ENCODE assay signal across 8 cellular contexts in genomic region chr7:71733108-71733870, GRCh38.
DNase-seq lines count a peak whose midpoint lies in the region; ATAC-seq, FAIRE-seq and TF ChIP-seq lines count a peak whose summit lies in the region.

No MANE protein-coding gene starts in this region.

- no peaks in the 10 kb centered on the region for H3K27me3 ChIP-seq in CD4-positive, alpha-beta T cell (ENCODE audit: control insufficient read depth, insufficient read depth, low read length)
- H3K27me3 ChIP-seq in HAP-1 (ENCODE audit: low read depth) (no peaks in the 10 kb centered on the region), H1 (replicated peaks in 1 of 4; ENCODE audit: control insufficient read depth in 3 of 4, extremely low read depth in 1 of 4, insufficient read depth in 3 of 4, low read length in 3 of 4) (no peaks in the 10 kb centered on the region), mesenchymal stem cell (ENCODE audit: control insufficient read depth in 1 of 2, insufficient read depth in 1 of 2, low read length in 2 of 2) (no peaks in the 10 kb centered on the region)

- H3K4me2 ChIP-seq in H1 (ENCODE audit: insufficient read depth in 1 of 2, low read depth in 2 of 2, low read length in 2 of 2), result peak overlapping the region; percentile 0 to 70; a peak in 3 of 4 replicates
- H3K4me2 ChIP-seq in mesenchymal stem cell (ENCODE audit: low read length, poor library complexity, severe bottlenecking), result peak overlapping the region; percentile 36

- no peaks in the 10 kb centered on the region for H3K36me3 Mint-ChIP-seq in CD4-positive, alpha-beta T cell (ENCODE audit: low read depth)
- no peaks in the 10 kb centered on the region for H3K36me3 Mint-ChIP-seq in activated CD4-positive, alpha-beta memory T cell treated with anti-CD3 and anti-CD28 coated beads, Interleukin-2, amount 10 ng/mL, durations not matched to agents 7 days and 5 days (ENCODE audit: low read depth)

- H3K56ac ChIP-seq in H1 (replicated peaks; ENCODE audit: insufficient read length, low read depth, low read length), result no peak overlapping the region

- TF ChIP-seq EP300 in H1 (IDR thresholded peaks at IDR 0.05; ENCODE audit: borderline replicate concordance in 1 of 2, low read depth in 2 of 2, low read length in 2 of 2), result peak in 1 of 2 experiments; percentile 46; a peak in 1 of 3 replicates

- H3K79me2 ChIP-seq in H1 (ENCODE audit: control insufficient read depth in 1 of 2, insufficient read depth in 2 of 2, low read length in 2 of 2), result no peaks in the 10 kb centered on the region

- H3K14ac ChIP-seq in H1 (ENCODE audit: insufficient read length) (no peak overlapping the region), mesenchymal stem cell (ENCODE audit: low read length in 2 of 2) (no peak overlapping the region)

- H2AK5ac ChIP-seq in H1 (ENCODE audit: low read depth, low read length) (no peak overlapping the region), mesenchymal stem cell (ENCODE audit: low read length, severe bottlenecking) (no peak overlapping the region)

- H3K23ac ChIP-seq in H1 (ENCODE audit: insufficient read length) (no peak overlapping the region), mesenchymal stem cell (ENCODE audit: low read length in 2 of 2) (no peak overlapping the region)

- no peaks in the 10 kb centered on the region for H3K9me3 Mint-ChIP-seq in CD4-positive, alpha-beta T cell
- H3K9me3 Mint-ChIP-seq in activated CD4-positive, alpha-beta memory T cell treated with anti-CD3 and anti-CD28 coated beads, Interleukin-2, amount 10 ng/mL, durations not matched to agents 7 days and 5 days, result no peaks in the 10 kb centered on the region

- peak; percentile 77 for TF ChIP-seq CTCF in CD4-positive, alpha-beta T cell (IDR thresholded peaks at IDR 0.05)
- TF ChIP-seq CTCF in H1 (IDR thresholded peaks at IDR 0.05; ENCODE audit: control extremely low read depth in 1 of 3, insufficient read depth in 1 of 3, low read depth in 1 of 3, low read length in 3 of 3), result peak; percentile 83 to 85 (median 83)

- POLR2A ChIA-PET in CD4-positive, alpha-beta T cell (lab: Charles Lee), result no interaction called here
- POLR2A ChIA-PET in activated CD4-positive, alpha-beta memory T cell treated with anti-CD3 and anti-CD28 coated beads, Interleukin-2, amount 10 ng/mL, durations not matched to agents 7 days and 5 days (lab: Charles Lee), result no interaction called here
- POLR2A ChIA-PET in H1 (lab: Charles Lee; ENCODE audit: partially characterized antibody), result interaction anchor here (0.8 to 1.9 kb wide), 3 partner anchors 408 to 876 kb away, joined by 3 to 4 read pairs (median 3); partner anchors contain the start of gene GALNT17

- H3K4me3 Mint-ChIP-seq in CD4-positive, alpha-beta T cell, result no peak overlapping the region
- no peak overlapping the region for H3K4me3 Mint-ChIP-seq in activated CD4-positive, alpha-beta memory T cell treated with anti-CD3 and anti-CD28 coated beads, Interleukin-2, amount 10 ng/mL, durations not matched to agents 7 days and 5 days

- H4K8ac ChIP-seq in H1 (ENCODE audit: extremely low read depth, insufficient read depth, low read length) (no peak overlapping the region), mesenchymal stem cell (ENCODE audit: low read length) (no peak overlapping the region)

- H2BK5ac ChIP-seq in H1 (ENCODE audit: low read depth, low read length) (no peak overlapping the region; the same call in 1 of the 2 replicates), mesenchymal stem cell (ENCODE audit: low read depth, low read length, poor library complexity, severe bottlenecking) (no peak overlapping the region)

- H3K4me1 Mint-ChIP-seq in CD4-positive, alpha-beta T cell (ENCODE audit: low read depth), result no peaks in the 10 kb centered on the region
- H3K4me1 Mint-ChIP-seq in activated CD4-positive, alpha-beta memory T cell treated with anti-CD3 and anti-CD28 coated beads, Interleukin-2, amount 10 ng/mL, durations not matched to agents 7 days and 5 days, result no peaks in the 10 kb centered on the region

- no peak overlapping the region for H3K27ac ChIP-seq in CD4-positive, alpha-beta T cell (ENCODE audit: low read depth, low read length)
- no peak overlapping the region for H3K27ac ChIP-seq in H1 (ENCODE audit: low read depth, low read length)
- no peak overlapping the region for H3K27ac ChIP-seq in mesenchymal stem cell (ENCODE audit: low read length, poor library complexity, severe bottlenecking)

- H2BK15ac ChIP-seq in H1 (ENCODE audit: low read length) (peak overlapping the region; percentile 95; the same call in 1 of the 2 replicates), mesenchymal stem cell (ENCODE audit: low read depth, poor library complexity, severe bottlenecking) (no peak overlapping the region)

- peak; percentile 17 to 61 (median 36) for DNase-seq in CD4-positive, alpha-beta T cell
- DNase-seq in HAP-1 (ENCODE audit: low spot score in 2 of 2) (peak; percentile 28 to 85), NCI-H524 treated with DMSO at 0.1 percent for 48 hours (lab: John Stamatoyannopoulos, UW) (peak; percentile 66), H1 (ENCODE audit: low read depth in 1 of 2, low spot score in 2 of 2) (peak; percentile 87 to 99), mesenchymal stem cell (peak; percentile 37)
- DNase-seq in activated CD4-positive, alpha-beta memory T cell treated with anti-CD3 and anti-CD28 coated beads, Interleukin-2, amount 10 ng/mL, durations not matched to agents 7 days and 5 days, result peak; percentile 59
- DNase-seq in stimulated activated CD8-positive, alpha-beta memory T cell treated with anti-CD3 and anti-CD28 coated beads, Interleukin-12 subunit alpha, Interleukin-12 subunit beta, amount 100 ng/mL, for 4 hours (ENCODE audit: low read depth), result peak; percentile 4

- H3K27ac Mint-ChIP-seq in CD4-positive, alpha-beta T cell, result no peak overlapping the region
- no peak overlapping the region for H3K27ac Mint-ChIP-seq in activated CD4-positive, alpha-beta memory T cell treated with anti-CD3 and anti-CD28 coated beads, Interleukin-2, amount 10 ng/mL, durations not matched to agents 7 days and 5 days

- H3K79me1 ChIP-seq in H1 (ENCODE audit: low read depth, low read length) (no peaks in the 10 kb centered on the region), mesenchymal stem cell (replicated peaks; ENCODE audit: low read length, poor library complexity, severe bottlenecking) (no peaks in the 10 kb centered on the region)

- 12% methylated on average over 25 of the region's 29 CpGs; no CpG with 5 or more reads in 1 of the 2 experiments for WGBS in H1 (ENCODE audit: extremely low coverage in 1 of 2, insufficient coverage in 1 of 2, insufficient read length in 1 of 2, insufficient replicate concordance in 2 of 2, low coverage in 1 of 2, low lambda C conversion rate in 2 of 2, missing lambda C conversion rate in 1 of 2), 2 experiments
- WGBS in mesenchymal stem cell, result 8% methylated on average over 25 of the region's 29 CpGs

- H2AFZ ChIP-seq in H1 (ENCODE audit: low read length) (peak overlapping the region; percentile 76; the same call in 1 of the 2 replicates), mesenchymal stem cell (ENCODE audit: low read depth, low read length) (no peak overlapping the region)

- TF ChIP-seq RAD21 in H1 (IDR thresholded peaks at IDR 0.05 in 1 of 2, conservative IDR thresholded peaks at IDR 0.05 in 1 of 2; ENCODE audit: low read depth in 2 of 2, low read length in 2 of 2), result peak; percentile 90 to 94

- no peaks in the 10 kb centered on the region for H3K23me2 ChIP-seq in H1 (ENCODE audit: low read depth, low read length)

- no peak overlapping the region for H4K5ac ChIP-seq in H1 (ENCODE audit: insufficient read length, low read depth, low read length)

- peak overlapping the region; percentile 81; the same call in 1 of the 2 replicates for H2BK12ac ChIP-seq in H1 (ENCODE audit: low read depth, low read length)
- no peak overlapping the region for H2BK12ac ChIP-seq in mesenchymal stem cell (ENCODE audit: low read length in 2 of 2)

- peak overlapping the region; percentile 98; the same call in 1 of the 2 replicates for H2BK20ac ChIP-seq in H1 (ENCODE audit: low read length)

- peaks cover 9% of the 10 kb centered on the region for H3K27me3 Mint-ChIP-seq in CD4-positive, alpha-beta T cell
- H3K27me3 Mint-ChIP-seq in activated CD4-positive, alpha-beta memory T cell treated with anti-CD3 and anti-CD28 coated beads, Interleukin-2, amount 10 ng/mL, durations not matched to agents 7 days and 5 days, result no peaks in the 10 kb centered on the region

- no peak overlapping the region for H3K9ac ChIP-seq in H1 (replicated peaks in 1 of 4; ENCODE audit: extremely low read depth in 1 of 4, low read depth in 3 of 4, low read length in 3 of 4)
- no peak overlapping the region for H3K9ac ChIP-seq in mesenchymal stem cell (ENCODE audit: low read length)

- H3K4ac ChIP-seq in H1 (replicated peaks; ENCODE audit: insufficient read length, low read depth, low read length) (no peak overlapping the region), mesenchymal stem cell (ENCODE audit: low read depth in 1 of 2, low read length in 2 of 2) (no peak overlapping the region)

- H3K4me1 ChIP-seq in HAP-1 (no peaks in the 10 kb centered on the region), H1 (replicated peaks in 1 of 4; ENCODE audit: control insufficient read depth in 3 of 4, insufficient read depth in 4 of 4, low read length in 3 of 4) (peaks cover 0 to 4% (median 1%) of the 10 kb centered on the region in 4 experiments; a peak in 4 of 7 replicates), mesenchymal stem cell (ENCODE audit: control insufficient read depth, insufficient read depth, low read depth, low read length) (peaks cover 5% of the 10 kb centered on the region)

- in situ Hi-C loops in HAP-1 (cut with MboI; ENCODE audit: low sequenced_read_pairs), result no loop called here

- H3K18ac ChIP-seq in H1 (ENCODE audit: extremely low read depth, low read length) (peak overlapping the region; percentile 26; the same call in 1 of the 2 replicates), mesenchymal stem cell (ENCODE audit: low read depth in 1 of 2, low read length in 2 of 2) (no peak overlapping the region)

- H4K91ac ChIP-seq in H1 (replicated peaks; ENCODE audit: insufficient read length, low read length) (no peak overlapping the region), mesenchymal stem cell (ENCODE audit: low read length) (no peak overlapping the region)

- CTCF ChIA-PET in CD4-positive, alpha-beta T cell (lab: Charles Lee), result interaction anchor here (0.5 to 0.7 kb wide), 4 partner anchors 14 to 1163 kb away, joined by 3 to 4 read pairs (median 3); no protein-coding TSS in a partner anchor
- CTCF ChIA-PET in activated CD4-positive, alpha-beta memory T cell treated with anti-CD3 and anti-CD28 coated beads, Interleukin-2, amount 10 ng/mL, durations not matched to agents 7 days and 5 days (lab: Charles Lee), result interaction anchor here (0.6 to 1.8 kb wide), 9 partner anchors 66 to 1017 kb away, joined by 3 to 14 read pairs (median 3); no protein-coding TSS in a partner anchor
- CTCF ChIA-PET in H1 (lab: Charles Lee; ENCODE audit: partially characterized antibody), result interaction anchor here (0.5 to 7.2 kb wide), 34 partner anchors 9 to 921 kb away, joined by 3 to 61 read pairs (median 3); no protein-coding TSS in a partner anchor

- no peaks in the 10 kb centered on the region for H3K36me3 ChIP-seq in HAP-1 (replicated peaks)
- H3K36me3 ChIP-seq in H1 (ENCODE audit: control insufficient read depth in 2 of 4, insufficient read depth in 4 of 4, low read length in 3 of 4), result no peaks in the 10 kb centered on the region
- no peaks in the 10 kb centered on the region for H3K36me3 ChIP-seq in mesenchymal stem cell (ENCODE audit: control insufficient read depth in 1 of 2, insufficient read depth in 2 of 2, low read depth in 1 of 2, low read length in 2 of 2)

- TF ChIP-seq POLR2A in H1 (IDR thresholded peaks at IDR 0.05; ENCODE audit: control extremely low read depth in 1 of 2, low read depth in 2 of 2, low read length in 2 of 2), result no peak

- H2BK120ac ChIP-seq in H1 (replicated peaks; ENCODE audit: low read depth, low read length) (no peak overlapping the region), mesenchymal stem cell (ENCODE audit: low read depth, low read length) (no peak overlapping the region)

- no peaks in the 10 kb centered on the region for H4K20me1 ChIP-seq in H1 (replicated peaks in 1 of 2; ENCODE audit: control insufficient read depth in 1 of 2, insufficient read depth in 2 of 2, low read length in 2 of 2)

- no peak for ATAC-seq in CD4-positive, alpha-beta T cell (ENCODE audit: poor library complexity)
- ATAC-seq in GM21423 (IDR thresholded peaks at IDR 0.05; ENCODE audit: unreplicated experiment), result no peak

- FAIRE-seq in H1 (lab: Jason Lieb, UNC), result peak; percentile 92

- intact Hi-C loops in CD4-positive, alpha-beta T cell (cut with DNase I, micrococcal nuclease), result loop anchor here in 1 of 2 experiments (10.0 kb wide), 1 partner anchor 878 kb away; no protein-coding TSS in a partner anchor

- H3K9me3 ChIP-seq in CD4-positive, alpha-beta T cell (ENCODE audit: control insufficient read depth, low read length), result no peaks in the 10 kb centered on the region
- no peaks in the 10 kb centered on the region for H3K9me3 ChIP-seq in HAP-1
- H3K9me3 ChIP-seq in H1 (ENCODE audit: insufficient read depth in 2 of 2, low read depth in 1 of 2, low read length in 1 of 2), result no peaks in the 10 kb centered on the region; a peak in 1 of 4 replicates
- H3K9me3 ChIP-seq in mesenchymal stem cell (ENCODE audit: control insufficient read depth, low read length), result peaks cover 5% of the 10 kb centered on the region

- H3K4me3 ChIP-seq in HAP-1, result no peak overlapping the region
- H3K4me3 ChIP-seq in H1 (ENCODE audit: extremely low read depth in 1 of 4, insufficient read depth in 2 of 4, low read depth in 3 of 4, low read length in 4 of 4), result peak overlapping the region in 3 of 4 experiments; percentile 34 to 57 (median 53); a peak in 7 of 8 replicates
- H3K4me3 ChIP-seq in mesenchymal stem cell (ENCODE audit: insufficient read depth in 1 of 2, low read depth in 1 of 2, low read length in 2 of 2), result no peak overlapping the region

Comparison
In these comparisons a context has a peak if more than half of its experiments do, and no peak if none do; other contexts are left out.
1. DNase-seq: peak in every context shown above with its lines; median percentile 93 in H1; 66 in NCI-H524 treated with DMSO at 0.1 percent for 48 hours; 59 in activated CD4-positive, alpha-beta memory T cell treated with anti-CD3 and anti-CD28 coated beads, Interleukin-2, amount 10 ng/mL, durations not matched to agents 7 days and 5 days; 56 in HAP-1; 37 in mesenchymal stem cell; 36 in CD4-positive, alpha-beta T cell; 4 in stimulated activated CD8-positive, alpha-beta memory T cell treated with anti-CD3 and anti-CD28 coated beads, Interleukin-12 subunit alpha, Interleukin-12 subunit beta, amount 100 ng/mL, for 4 hours.
2. H3K4me3 ChIP-seq: peak in H1 (3 of 4); none in HAP-1 (single experiment) and mesenchymal stem cell (0 of 2).